In genomic region chr13:91106565-91106964, GRCh38 we compare ENCODE assay signal across 29 cellular contexts.
DNase-seq lines count a peak whose midpoint lies in the region; ATAC-seq, FAIRE-seq and TF ChIP-seq lines count a peak whose summit lies in the region.
"Had no signal": no experiment of that assay in that cellular context is flagged by ENCODE, and none has a peak within 500 bp of the region (broad histone marks: within the 10 kb centered on the region; RNA-seq: fewer than 3 reads in every experiment).

No MANE protein-coding gene starts in this region.

- H3K27me3 ChIP-seq in K562 (ENCODE audit: control insufficient read depth in 2 of 2, insufficient read depth in 2 of 2, low read length in 2 of 2): no peaks in the 10 kb centered on the region
- H3K27me3 ChIP-seq: BE2C; BLaER1; BLaER1 treated with 17β-estradiol and CSF1 and Interleukin-3, amounts not matched to agents 10 nM and 100 nM had no signal

- no peaks in the 10 kb centered on the region for H3K9me3 Mint-ChIP-seq in activated T-cell treated with anti-CD3 and anti-CD28 coated beads, Interleukin-2, amount 50 U/mL, for 4 hours
- H3K9me3 Mint-ChIP-seq: CD4-positive, alpha-beta T cell; CD8-positive, alpha-beta T cell had no signal

- H3K4me2 ChIP-seq in K562 (ENCODE audit: insufficient read depth, low read length): no peak overlapping the region
- H3K4me2 ChIP-seq: A549; BLaER1; BLaER1 treated with 17β-estradiol and CSF1 and Interleukin-3, amounts not matched to agents 10 nM and 100 nM had no signal

- no TSS peak for BruUV-seq in K562 (replicated peaks; lab: Mats Ljungman, UMichigan)

- no peak for DNase-seq in K562 (ENCODE audit: extremely low read depth in 1 of 4, low spot score in 3 of 4)
- DNase-seq in activated T-cell treated with anti-CD3 and anti-CD28 coated beads, Interleukin-2, amount 50 U/mL, for 4 hours: no peak
- DNase-seq: 8988T; ACHN; AML-193; BE2C; C1 segment of cervical spinal cord; Caco-2; Calu3; CD4-positive, alpha-beta memory T cell; CD4-positive, alpha-beta T cell; CD4-positive, CD25-positive, alpha-beta regulatory T cell; CD8-positive, alpha-beta memory T cell; CD8-positive, alpha-beta T cell; COR-L47; DMS 273 treated with DMSO at 0.1 percent for 48 hours; DMS153; DMS53; DMS79; DMS79 treated with DMSO at 0.1 percent for 48 hours; DND-41; EL had no signal

- no peaks in the 10 kb centered on the region for H3K36me3 ChIP-seq in K562 (ENCODE audit: control insufficient read depth, insufficient read depth, low read length)
- H3K36me3 ChIP-seq: BE2C; BLaER1; BLaER1 treated with 17β-estradiol and CSF1 and Interleukin-3, amounts not matched to agents 10 nM and 100 nM had no signal

- POLR2A ChIA-PET in K562 (lab: Yijun Ruan, JAX): interaction anchor here (0.8 kb wide), 1 partner anchor 10 kb away, joined by 4 read pairs; no protein-coding TSS in a partner anchor

- no peak for ATAC-seq in K562
- no peak for ATAC-seq in activated T-cell treated with anti-CD3 and anti-CD28 coated beads, Interleukin-2, amount 50 U/mL, for 4 hours
- ATAC-seq: A549; CD8-positive, alpha-beta T cell had no signal

- CTCF ChIA-PET in K562 (lab: Yijun Ruan, JAX; ENCODE audit: low intra/inter-chr PET ratio): no interaction called here

- TF ChIP-seq POLR2A in K562 (conservative IDR thresholded peaks at IDR 0.05): no peak

- intact Hi-C loops in K562 (cut with micrococcal nuclease): no loop called here

- no peak for TF ChIP-seq EP300 in K562 (IDR thresholded peaks at IDR 0.05; ENCODE audit: low read length)

- H3K79me2 ChIP-seq in K562 (ENCODE audit: control insufficient read depth, insufficient read depth, low read length): no peaks in the 10 kb centered on the region

- H3K4me1 Mint-ChIP-seq in activated T-cell treated with anti-CD3 and anti-CD28 coated beads, Interleukin-2, amount 50 U/mL, for 4 hours (ENCODE audit: low read depth): no peaks in the 10 kb centered on the region
- H3K4me1 Mint-ChIP-seq: B cell; CD14-positive monocyte; CD4-positive, alpha-beta memory T cell; CD4-positive, CD25-positive, alpha-beta regulatory T cell; CD8-positive, alpha-beta memory T cell had no signal

- no peaks in the 10 kb centered on the region; the same call in 1 of the 2 replicates for H3K9me3 ChIP-seq in K562 (replicated peaks; ENCODE audit: control insufficient read depth, insufficient read depth, low read depth, low read length)
- H3K9me3 ChIP-seq: A549; BE2C; BLaER1; BLaER1 treated with 17β-estradiol and CSF1 and Interleukin-3, amounts not matched to agents 10 nM and 100 nM had no signal

- no peak for FAIRE-seq in K562 (lab: Jason Lieb, UNC)
- FAIRE-seq: A549 had no signal

- H3K27me3 Mint-ChIP-seq in activated T-cell treated with anti-CD3 and anti-CD28 coated beads, Interleukin-2, amount 50 U/mL, for 4 hours (ENCODE audit: low read depth): peaks cover 1% of the 10 kb centered on the region
- H3K27me3 Mint-ChIP-seq: B cell; CD4-positive, alpha-beta memory T cell; CD4-positive, CD25-positive, alpha-beta regulatory T cell; CD8-positive, alpha-beta memory T cell had no signal

- 11% methylated on average over 2 of the region's 2 CpGs for WGBS in K562 (ENCODE audit: insufficient coverage, low coverage, missing lambda C conversion rate)

- no peak for TF ChIP-seq RAD21 in K562 (CRISPR knock-in tag; conservative IDR thresholded peaks at IDR 0.05 in 1 of 2, IDR thresholded peaks at IDR 0.05 in 1 of 2)

- H3K4me3 ChIP-seq in K562: no peak overlapping the region
- H3K4me3 ChIP-seq: A549; BLaER1; BLaER1 treated with 17β-estradiol and CSF1 and Interleukin-3, amounts not matched to agents 10 nM and 100 nM had no signal

- in situ Hi-C loops in K562 (cut with MboI): no loop called here

- no peak overlapping the region for H3K27ac ChIP-seq in K562 (ENCODE audit: extremely low read depth, low read depth, low read length)
- H3K27ac ChIP-seq: 22Rv1; A549; BLaER1; BLaER1 treated with 17β-estradiol and CSF1 and Interleukin-3, amounts not matched to agents 10 nM and 100 nM; C4-2B had no signal

- H2AFZ ChIP-seq in K562 (ENCODE audit: low read depth, low read length): no peak overlapping the region

- TF ChIP-seq CTCF in K562 (IDR thresholded peaks at IDR 0.05 in 2 of 3, conservative IDR thresholded peaks at IDR 0.05 in 1 of 3; ENCODE audit: insufficient read depth in 2 of 3, low read depth in 1 of 3, low read length in 3 of 3): no peak

- H3K4me3 Mint-ChIP-seq in activated T-cell treated with anti-CD3 and anti-CD28 coated beads, Interleukin-2, amount 50 U/mL, for 4 hours: no peak overlapping the region
- H3K4me3 Mint-ChIP-seq: B cell; CD14-positive monocyte; CD4-positive, alpha-beta memory T cell; CD4-positive, alpha-beta T cell; CD4-positive, CD25-positive, alpha-beta regulatory T cell; CD8-positive, alpha-beta memory T cell; CD8-positive, alpha-beta T cell had no signal

- H4K20me1 ChIP-seq in K562 (replicated peaks; ENCODE audit: control insufficient read depth, insufficient read depth, low read length): no peaks in the 10 kb centered on the region
- H4K20me1 ChIP-seq: BLaER1; BLaER1 treated with 17β-estradiol and CSF1 and Interleukin-3, amounts not matched to agents 10 nM and 100 nM had no signal

- H3K9ac ChIP-seq in K562 (ENCODE audit: insufficient read depth in 1 of 2, low read depth in 2 of 2, low read length in 2 of 2): no peak overlapping the region
- H3K9ac ChIP-seq: BLaER1; BLaER1 treated with 17β-estradiol and CSF1 and Interleukin-3, amounts not matched to agents 10 nM and 100 nM had no signal

- no peaks in the 10 kb centered on the region for H3K36me3 Mint-ChIP-seq in activated T-cell treated with anti-CD3 and anti-CD28 coated beads, Interleukin-2, amount 50 U/mL, for 4 hours (ENCODE audit: insufficient read depth)
- H3K36me3 Mint-ChIP-seq: CD14-positive monocyte; CD4-positive, alpha-beta memory T cell; CD4-positive, CD25-positive, alpha-beta regulatory T cell; CD8-positive, alpha-beta memory T cell; CD8-positive, alpha-beta T cell had no signal

- no peaks in the 10 kb centered on the region for H3K4me1 ChIP-seq in K562 (replicated peaks in 1 of 2; ENCODE audit: control insufficient read depth in 2 of 2, insufficient read depth in 2 of 2, low read length in 2 of 2)
- H3K4me1 ChIP-seq: A549; BE2C; BLaER1; BLaER1 treated with 17β-estradiol and CSF1 and Interleukin-3, amounts not matched to agents 10 nM and 100 nM had no signal

- no peaks in the 10 kb centered on the region for H3K9me1 ChIP-seq in K562 (ENCODE audit: control insufficient read depth, insufficient read depth, low read length)

TF ChIP-seq in K562, 482 proteins besides CTCF, POLR2A, EP300 and RAD21 (continues in another document):
- TF ChIP-seq MXD1 (CRISPR knock-in tag; IDR thresholded peaks at IDR 0.05; ENCODE audit: borderline replicate concordance, poor library complexity, severe bottlenecking) (no peak), ZNF174 (CRISPR knock-in tag; IDR thresholded peaks at IDR 0.05) (0 out of 2 replicates have a peak, but pooled peaks have one; percentile 11), E2F5 (CRISPR knock-in tag; IDR thresholded peaks at IDR 0.05) (no peak), NR2F6 (CRISPR knock-in tag; IDR thresholded peaks at IDR 0.05) (no peak), TFAM (CRISPR knock-in tag; conservative IDR thresholded peaks at IDR 0.05) (peak; percentile 94; the same call in 1 of the 2 replicates), STAT6 (CRISPR knock-in tag; IDR thresholded peaks at IDR 0.05) (no peak), SIRT6 (IDR thresholded peaks at IDR 0.05; ENCODE audit: low read depth, low read length) (no peak), RFX7 (CRISPR knock-in tag; IDR thresholded peaks at IDR 0.05) (no peak)
